ENCODE assay signal across 7 cellular contexts in the genomic region with DNA sequence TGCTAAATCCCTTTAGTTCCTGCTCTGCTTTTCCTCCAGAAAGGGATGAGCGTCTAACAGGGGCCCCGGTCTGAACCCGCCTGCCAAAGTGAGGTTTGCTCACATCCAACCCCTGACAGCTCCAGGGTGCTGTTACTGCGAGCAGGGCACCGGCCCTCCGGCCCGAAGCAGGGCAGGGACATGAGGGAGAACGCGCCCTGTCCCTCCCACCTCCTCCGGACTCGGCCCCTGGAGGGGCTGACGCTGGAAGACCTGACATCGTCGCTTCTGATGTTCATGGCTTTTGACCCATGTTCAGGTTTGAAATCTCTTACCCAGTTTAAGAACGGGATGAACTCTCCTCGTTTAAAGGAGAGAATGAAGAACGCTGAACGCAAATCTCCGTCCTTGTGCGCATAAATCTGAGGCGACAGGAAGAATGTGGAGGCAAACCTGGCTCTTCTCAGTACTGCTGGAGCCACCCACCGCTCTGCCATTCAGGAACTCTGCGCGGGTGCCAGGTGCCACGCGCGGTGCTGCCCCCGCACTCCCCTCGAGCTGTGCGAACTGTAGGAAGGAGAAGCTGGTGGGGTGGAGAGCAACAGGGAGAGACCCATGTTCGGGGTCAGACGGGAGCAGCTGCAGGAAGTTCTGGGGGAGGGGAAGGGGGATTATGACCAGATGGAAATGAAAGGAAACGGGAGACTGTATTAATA. TPM values are rescaled to one million over a fixed set of nuclear protein-coding genes. Genes with fewer than 3 reads are reported as not detected.
A peak's percentile ranks its signal among the peaks of the same experiment; 100 is the strongest.
DNase-seq lines count a peak whose midpoint lies in the region; ATAC-seq and TF ChIP-seq lines count a peak whose summit lies in the region.

No MANE protein-coding gene starts in this region.

- H3K27ac ChIP-seq in GM23248, result peak overlapping the region; percentile 99
- peak overlapping the region; percentile 90 to 95 for H3K27ac ChIP-seq in breast epithelium
- peak overlapping the region; percentile 88 to 95 for H3K27ac ChIP-seq in left lung
- peak overlapping the region; percentile 100 for H3K27ac ChIP-seq in subcutaneous abdominal adipose tissue (ENCODE audit: low read depth, low read length)

- in situ Hi-C loops in GM23248 (cut with MboI), result no loop called here

- H3K27me3 ChIP-seq in GM06990 (replicated peaks; ENCODE audit: control insufficient read depth, insufficient read depth, low read length) (no peaks in the 10 kb centered on the region), GM23248 (replicated peaks; ENCODE audit: insufficient read depth) (no peaks in the 10 kb centered on the region), breast epithelium (no peaks in the 10 kb centered on the region), left lung (no peaks in the 10 kb centered on the region), subcutaneous abdominal adipose tissue (ENCODE audit: control insufficient read depth in 5 of 5, insufficient read depth in 4 of 5, low read length in 5 of 5) (no peaks in the 10 kb centered on the region)

- peak overlapping the region; percentile 95 for H3K4me2 ChIP-seq in GM23248 (ENCODE audit: unreplicated experiment)

- H3K4me1 ChIP-seq in GM23248 (ENCODE audit: insufficient read depth) (peaks cover 22% of the 10 kb centered on the region), breast epithelium (peaks cover 0 to 9% of the 10 kb centered on the region in 2 donors), left lung (peaks cover 18 to 70% of the 10 kb centered on the region in 2 donors), subcutaneous abdominal adipose tissue (ENCODE audit: control insufficient read depth in 5 of 5, insufficient read depth in 5 of 5, low read length in 5 of 5) (peaks cover 9 to 64% (median 57%) of the 10 kb centered on the region in 5 donors)

- ATAC-seq in left lung, result peak; percentile 40

- no peaks in the 10 kb centered on the region for H3K9me2 ChIP-seq in GM23248 (ENCODE audit: insufficient read depth)

- H3K4me3 ChIP-seq in GM06990 (replicated peaks; ENCODE audit: low read depth, low read length), result peak overlapping the region; percentile 71
- H3K4me3 ChIP-seq in GM23248, result peak overlapping the region; percentile 80
- peak overlapping the region; percentile 76 to 88 (median 87) for H3K4me3 ChIP-seq in breast epithelium
- H3K4me3 ChIP-seq in left lung, result peak overlapping the region; percentile 47 to 68
- H3K4me3 ChIP-seq in subcutaneous abdominal adipose tissue (ENCODE audit: low read depth in 1 of 5, low read length in 5 of 5), result peak overlapping the region; percentile 71 to 96 (median 89)

- H3K36me3 ChIP-seq in GM06990 (ENCODE audit: control insufficient read depth, insufficient read depth, low read length), result peaks cover 28% of the 10 kb centered on the region
- peaks cover 27% of the 10 kb centered on the region for H3K36me3 ChIP-seq in GM23248 (ENCODE audit: low read depth)
- H3K36me3 ChIP-seq in breast epithelium, result no peaks in the 10 kb centered on the region
- H3K36me3 ChIP-seq in left lung, result peaks cover 5 to 64% of the 10 kb centered on the region in 2 donors
- peaks cover 4 to 54% (median 38%) of the 10 kb centered on the region in 5 donors for H3K36me3 ChIP-seq in subcutaneous abdominal adipose tissue (ENCODE audit: control insufficient read depth in 5 of 5, insufficient read depth in 5 of 5, low read length in 5 of 5)

- H2AFZ ChIP-seq in GM23248, result peak overlapping the region; percentile 65

- peaks cover 74% of the 10 kb centered on the region for H3K79me2 ChIP-seq in GM23248 (ENCODE audit: insufficient read depth)

- H4K20me1 ChIP-seq in GM23248 (ENCODE audit: insufficient read depth), result no peaks in the 10 kb centered on the region

- no peak for TF ChIP-seq POLR2A in breast epithelium (IDR thresholded peaks at IDR 0.05)

- DNase-seq in GM06990 (ENCODE audit: extremely low read depth, insufficient read length) (no peak), GM23248 (peak; percentile 72), NCI-H1105 treated with DMSO at 0.1 percent for 48 hours (lab: John Stamatoyannopoulos, UW) (peak; percentile 47), breast epithelium (ENCODE audit: low spot score in 2 of 2) (peak in 1 of 2 donors; percentile 32), left lung (peak in 1 of 2 donors; percentile 85)
- no peak for DNase-seq in stimulated activated CD8-positive, alpha-beta memory T cell treated with anti-CD3 and anti-CD28 coated beads, Interleukin-4, amount 100 ng/mL, for 48 hours

- TF ChIP-seq CTCF in GM06990 (IDR thresholded peaks at IDR 0.05; ENCODE audit: insufficient read depth, low read length, poor library complexity, severe bottlenecking) (no peak), breast epithelium (IDR thresholded peaks at IDR 0.05) (no peak), left lung (IDR thresholded peaks at IDR 0.05) (no peak)

- 1% methylated on average over 33 of the region's 33 CpGs for WGBS in GM23248 (ENCODE audit: low coverage in 1 of 2, low lambda C conversion rate in 2 of 2, missing lambda C conversion rate in 2 of 2), 2 experiments

- peak overlapping the region; percentile 99 for H3K9ac ChIP-seq in GM23248
- H3K9ac ChIP-seq in subcutaneous abdominal adipose tissue (ENCODE audit: low read length in 5 of 5), result peak overlapping the region; percentile 87 to 99 (median 91)

- intact Hi-C loops in breast epithelium (cut with DNase I; ENCODE audit: low total_unique reads), result no loop called here
- intact Hi-C loops in left lung (cut with DNase I), result no loop called here

- no peaks in the 10 kb centered on the region for H3K9me3 ChIP-seq in GM23248 (ENCODE audit: low read depth)
- H3K9me3 ChIP-seq in breast epithelium, result no peaks in the 10 kb centered on the region
- H3K9me3 ChIP-seq in left lung, result no peaks in the 10 kb centered on the region
- H3K9me3 ChIP-seq in subcutaneous abdominal adipose tissue (ENCODE audit: control insufficient read depth in 5 of 5, low read length in 5 of 5), result no peaks in the 10 kb centered on the region

- peaks cover 26% of the 10 kb centered on the region for H3F3A ChIP-seq in GM23248 (ENCODE audit: insufficient read depth)

RNA-seq across cellular contexts. Expression of a gene that starts 0.8 kb away (rescaled TPM):
- 1,322 and 1,677 TPM in 2 replicates for total RNA-seq in GM23248 (2014; rRNA removed; shearing (Covaris generic))
- polyA plus RNA-seq in GM23248 (2016; fragmentation: Nextera tagmentation; extraction: Ambion mirVana), result 533 and 544 TPM in 2 replicates
- total RNA-seq in breast epithelium (1,000 to 10,000 TPM; 1,312 to 1,961 (median 1,794) TPM), left lung (1,000 to 10,000 TPM in 1 of 2 donors, 100 to 1,000 TPM in 1; 973 to 1,076 TPM)

RNA-seq across cellular contexts. Expression of a gene that starts 16.8 kb away (rescaled TPM):
- 6.1 and 7.7 TPM in 2 replicates for total RNA-seq in GM23248 (2014; rRNA removed; shearing (Covaris generic))
- 11.1 and 12.1 TPM in 2 replicates for polyA plus RNA-seq in GM23248 (2016; fragmentation: Nextera tagmentation; extraction: Ambion mirVana)
- total RNA-seq in breast epithelium (10 to 100 TPM in 2 of 3 donors, 1 to 10 TPM in 1; 7.7 to 12.1 (median 10.7) TPM), left lung (10 to 100 TPM; 12.6 to 19.8 TPM)

RNA-seq across cellular contexts. Expression of a gene that starts 27.2 kb away (rescaled TPM):
- 98.8 and 114 TPM in 2 replicates for total RNA-seq in GM23248 (2014; rRNA removed; shearing (Covaris generic))
- 26.3 and 28.9 TPM in 2 replicates for polyA plus RNA-seq in GM23248 (2016; fragmentation: Nextera tagmentation; extraction: Ambion mirVana)
- total RNA-seq in breast epithelium (10 to 100 TPM; 61.3 to 92.8 (median 85.5) TPM), left lung (10 to 100 TPM; 67.1 to 86.0 TPM)

RNA-seq across cellular contexts. Expression of a gene that starts 27.9 kb away (rescaled TPM):
- total RNA-seq in GM23248 (2014; rRNA removed; shearing (Covaris generic)), result 548 and 557 TPM in 2 replicates
- polyA plus RNA-seq in GM23248 (2016; fragmentation: Nextera tagmentation; extraction: Ambion mirVana), result 163 and 167 TPM in 2 replicates
- total RNA-seq in breast epithelium, result 1,000 to 10,000 TPM in 2 of 3 donors, 100 to 1,000 TPM in 1; 636 to 1,393 (median 1,040) TPM
- total RNA-seq in left lung, result 100 to 1,000 TPM; 437 to 636 TPM

RNA-seq across cellular contexts. Expression of a gene that starts 38.1 kb away (rescaled TPM):
- total RNA-seq in GM23248 (2014; rRNA removed; shearing (Covaris generic)), result 43.4 and 47.2 TPM in 2 replicates
- 32.8 and 34.8 TPM in 2 replicates for polyA plus RNA-seq in GM23248 (2016; fragmentation: Nextera tagmentation; extraction: Ambion mirVana)
- total RNA-seq in breast epithelium, result 10 to 100 TPM; 34.7 to 58.7 (median 35.7) TPM
- total RNA-seq in left lung, result 10 to 100 TPM; 61.5 to 82.5 TPM

Comparison
In these comparisons a context has a peak if more than half of its experiments do, and no peak if none do; other contexts are left out.
1. DNase-seq: peak in GM23248 (single experiment) and NCI-H1105 treated with DMSO at 0.1 percent for 48 hours (single experiment); none in GM06990 (single experiment) and stimulated activated CD8-positive, alpha-beta memory T cell treated with anti-CD3 and anti-CD28 coated beads, Interleukin-4, amount 100 ng/mL, for 48 hours (single experiment).
2. Peak in every context shown above with its lines, with median percentiles within 50 percentile points of each other: H3K4me3 ChIP-seq and H3K27ac ChIP-seq.